In genomic region chr10:103855852-103856496, GRCh38 we compare ENCODE assay signal across 8 cellular contexts. TPM values are rescaled to one million over a fixed set of nuclear protein-coding genes. Genes with fewer than 3 reads are reported as not detected.
DNase-seq lines count a peak whose midpoint lies in the region; ATAC-seq and TF ChIP-seq lines count a peak whose summit lies in the region.

No MANE protein-coding gene starts in this region.

- intact Hi-C loops in Panc1 (cut with micrococcal nuclease; ENCODE audit: unreplicated experiment), result loop anchor here (10.0 kb wide), 1 partner anchor 91 kb away; no protein-coding TSS in a partner anchor

- peaks cover 23% of the 10 kb centered on the region for H3K4me1 ChIP-seq in Panc1 (ENCODE audit: control insufficient read depth, insufficient read depth, low read length)
- peaks cover 18% of the 10 kb centered on the region for H3K4me1 ChIP-seq in neural progenitor cell

- BruUV-seq in Panc1 (replicated peaks; lab: Mats Ljungman, UMichigan), result no TSS peak

- peaks cover 23% of the 10 kb centered on the region for H4K20me1 ChIP-seq in neural progenitor cell (ENCODE audit: low read depth)

- DNase-seq in AG09309 (ENCODE audit: low read depth) (no peak), Panc1 (ENCODE audit: low read depth, low spot score) (no peak), epithelial cell of proximal tubule (ENCODE audit: low read depth) (no peak), neural progenitor cell (ENCODE audit: low spot score) (peak; percentile 49), DMS 273 (lab: John Stamatoyannopoulos, UW; ENCODE audit: unreplicated experiment) (no peak), HT-29 (ENCODE audit: low spot score) (no peak), GM13976 (ENCODE audit: low spot score) (no peak)
- no peak for DNase-seq in NK-92 treated with Interleukin-12 subunit alpha and Interleukin-12 subunit beta, amount 100 ng/mL, for 24 hours (lab: John Stamatoyannopoulos, UW)

- H3K9me3 ChIP-seq in Panc1 (ENCODE audit: control insufficient read depth, insufficient read depth, low read depth, low read length) (no peaks in the 10 kb centered on the region), neural progenitor cell (ENCODE audit: low read depth) (no peaks in the 10 kb centered on the region)

- H3K4me3 Mint-ChIP-seq in neural progenitor cell, result peak overlapping the region; percentile 88

- TF ChIP-seq CTCF in AG09309 (IDR thresholded peaks at IDR 0.05; ENCODE audit: control insufficient read depth, insufficient read depth, low read depth, low read length, missing control alignments) (no peak), Panc1 (IDR thresholded peaks at IDR 0.05) (no peak), epithelial cell of proximal tubule (conservative IDR thresholded peaks at IDR 0.05; ENCODE audit: low read depth, low read length) (no peak), neural progenitor cell (IDR thresholded peaks at IDR 0.05) (no peak), GM13976 (IDR thresholded peaks at IDR 0.05; ENCODE audit: borderline replicate concordance, control extremely low read depth, extremely low read depth, insufficient read depth, missing control alignments) (no peak)

- H3K27me3 Mint-ChIP-seq in neural progenitor cell (ENCODE audit: insufficient read depth, low read depth), result peaks cover 12% of the 10 kb centered on the region

- H3K27ac Mint-ChIP-seq in neural progenitor cell, result peak overlapping the region; percentile 64

- peak overlapping the region; percentile 78 for H2AFZ ChIP-seq in neural progenitor cell (replicated peaks)

- in situ Hi-C loops in Panc1 (cut with HindIII; ENCODE audit: low pct_unique_long_range_greater_than_20kb, low sequenced_read_pairs), result no loop called here
- in situ Hi-C loops in GM13976 (cut with MboI; ENCODE audit: low sequenced_read_pairs, unreplicated experiment), result no loop called here

- H3K9me3 Mint-ChIP-seq in neural progenitor cell, result no peaks in the 10 kb centered on the region

- CTCF ChIA-PET in Panc1 (lab: Charles Lee), result interaction anchor here (0.6 to 0.7 kb wide), 2 partner anchors 105 to 263 kb away, joined by 5 to 11 read pairs; no protein-coding TSS in a partner anchor

- peak overlapping the region; percentile 93 for H3K4me2 ChIP-seq in neural progenitor cell

- H3F3A ChIP-seq in neural progenitor cell (ENCODE audit: low read depth), result peaks cover 18% of the 10 kb centered on the region

- H3K4me3 ChIP-seq in AG09309 (ENCODE audit: control insufficient read depth, low read depth, low read length), result peak overlapping the region; percentile 88
- peak overlapping the region; percentile 45 to 75 for H3K4me3 ChIP-seq in Panc1 (ENCODE audit: low read depth in 2 of 2, low read length in 2 of 2)
- peak overlapping the region; percentile 62 for H3K4me3 ChIP-seq in epithelial cell of proximal tubule (ENCODE audit: low read depth, low read length)
- peak overlapping the region; percentile 67 for H3K4me3 ChIP-seq in neural progenitor cell

- H3K36me3 Mint-ChIP-seq in neural progenitor cell, result peaks cover 2% of the 10 kb centered on the region

- no peaks in the 10 kb centered on the region for H3K79me2 ChIP-seq in neural progenitor cell (ENCODE audit: low read depth)

- no peaks in the 10 kb centered on the region for H3K36me3 ChIP-seq in Panc1 (ENCODE audit: control insufficient read depth, insufficient read depth, low read length)
- no peaks in the 10 kb centered on the region for H3K36me3 ChIP-seq in neural progenitor cell

- H3K27ac ChIP-seq in Panc1 (ENCODE audit: low read length) (no peak overlapping the region), neural progenitor cell (no peak overlapping the region)

- ATAC-seq in Panc1, result no peak

- POLR2A ChIA-PET in Panc1 (lab: Charles Lee), result no interaction called here

- peaks cover 44% of the 10 kb centered on the region for H3K4me1 Mint-ChIP-seq in neural progenitor cell

- H3K27me3 ChIP-seq in Panc1 (ENCODE audit: control insufficient read depth, insufficient read depth, low read length) (no peaks in the 10 kb centered on the region), neural progenitor cell (peaks cover 69% of the 10 kb centered on the region)

- H3K9ac ChIP-seq in neural progenitor cell, result no peak overlapping the region

RNA-seq across cellular contexts. Expression of gene SH3PXD2A, which starts 0.6 kb away (rescaled TPM):
- total RNA-seq in Panc1 (2021; ENCODE audit: unreplicated experiment) (5.7 TPM), epithelial cell of proximal tubule (4.8 and 5.8 TPM in 2 replicates), neural progenitor cell (ENCODE audit: low replicate concordance) (2.3 and 4.7 TPM in 2 replicates)
- polyA plus RNA-seq in Panc1 (2012; ENCODE audit: insufficient read length), result 5.5 TPM
- total RNA-seq in HT-29 (2014; rRNA removed; shearing (Covaris generic)), result 2.7 and 3.0 TPM in 2 replicates
